ENCODE assay signal across 3 cellular contexts in the genomic region with DNA sequence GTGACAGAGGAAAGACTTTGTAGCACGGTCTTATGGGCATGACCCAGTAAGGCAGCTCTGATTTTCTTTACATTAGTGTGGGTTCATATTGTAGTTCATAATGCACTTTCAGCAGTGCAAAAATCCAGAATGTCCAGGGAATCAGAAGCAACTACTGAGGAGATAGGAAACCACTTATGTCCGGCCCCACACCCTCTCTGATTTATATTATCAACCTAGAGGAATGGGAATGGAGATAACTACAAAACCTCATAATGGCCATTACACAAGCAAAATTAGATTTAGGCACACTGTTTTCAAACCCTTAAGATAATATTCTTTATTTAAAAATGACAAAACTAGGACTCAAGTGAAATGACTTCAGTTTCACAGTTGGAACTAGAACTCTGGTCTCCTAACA.
TF ChIP-seq lines count a peak whose summit lies in the region.

No MANE protein-coding gene starts in this region.

TF ChIP-seq in SK-N-SH treated with all-trans-retinoic acid at 6 μM for 48 hours, 23 proteins besides CTCF, POLR2A, EP300 and RAD21:
- no peak for TF ChIP-seq TOX (CRISPR knock-in tag; IDR thresholded peaks at IDR 0.05; ENCODE audit: borderline replicate concordance)
- TF ChIP-seq ISL1 (CRISPR knock-in tag; IDR thresholded peaks at IDR 0.05) = peak; percentile 71

TF ChIP-seq in SK-N-SH, 30 proteins besides CTCF, POLR2A, EP300 and RAD21:
- TF ChIP-seq CHD2 (IDR thresholded peaks at IDR 0.05; ENCODE audit: low read length, partially characterized antibody) (no peak), FOSL2 (IDR thresholded peaks at IDR 0.05; ENCODE audit: borderline replicate concordance, low read depth) (no peak), ZBTB33 (IDR thresholded peaks at IDR 0.05; ENCODE audit: borderline replicate concordance, low read depth) (no peak), NRF1 (IDR thresholded peaks at IDR 0.05; ENCODE audit: low read depth, low read length) (no peak), TAF1 (IDR thresholded peaks at IDR 0.05; ENCODE audit: borderline replicate concordance, low read depth, low read length) (no peak), SMC3 (IDR thresholded peaks at IDR 0.05; ENCODE audit: low read depth, low read length) (no peak), RCOR1 (IDR thresholded peaks at IDR 0.05; ENCODE audit: low read length) (no peak), REST (IDR thresholded peaks at IDR 0.05; ENCODE audit: low read depth, low read length) (no peak), FOXM1 (IDR thresholded peaks at IDR 0.05; ENCODE audit: low read depth) (no peak), FOXJ3 (CRISPR knock-in tag; IDR thresholded peaks at IDR 0.05) (no peak), NFIC (IDR thresholded peaks at IDR 0.05; ENCODE audit: borderline replicate concordance) (no peak), MXI1 (IDR thresholded peaks at IDR 0.05; ENCODE audit: low read depth, low read length) (no peak), JUND (IDR thresholded peaks at IDR 0.05) (no peak)
- TF ChIP-seq, protein P1, sequence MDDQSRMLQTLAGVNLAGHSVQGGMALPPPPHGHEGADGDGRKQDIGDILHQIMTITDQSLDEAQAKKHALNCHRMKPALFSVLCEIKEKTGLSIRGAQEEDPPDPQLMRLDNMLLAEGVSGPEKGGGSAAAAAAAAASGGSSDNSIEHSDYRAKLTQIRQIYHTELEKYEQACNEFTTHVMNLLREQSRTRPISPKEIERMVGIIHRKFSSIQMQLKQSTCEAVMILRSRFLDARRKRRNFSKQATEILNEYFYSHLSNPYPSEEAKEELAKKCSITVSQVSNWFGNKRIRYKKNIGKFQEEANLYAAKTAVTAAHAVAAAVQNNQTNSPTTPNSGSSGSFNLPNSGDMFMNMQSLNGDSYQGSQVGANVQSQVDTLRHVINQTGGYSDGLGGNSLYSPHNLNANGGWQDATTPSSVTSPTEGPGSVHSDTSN (IDR thresholded peaks at IDR 0.05) = no peak
- TF ChIP-seq, protein P2, sequence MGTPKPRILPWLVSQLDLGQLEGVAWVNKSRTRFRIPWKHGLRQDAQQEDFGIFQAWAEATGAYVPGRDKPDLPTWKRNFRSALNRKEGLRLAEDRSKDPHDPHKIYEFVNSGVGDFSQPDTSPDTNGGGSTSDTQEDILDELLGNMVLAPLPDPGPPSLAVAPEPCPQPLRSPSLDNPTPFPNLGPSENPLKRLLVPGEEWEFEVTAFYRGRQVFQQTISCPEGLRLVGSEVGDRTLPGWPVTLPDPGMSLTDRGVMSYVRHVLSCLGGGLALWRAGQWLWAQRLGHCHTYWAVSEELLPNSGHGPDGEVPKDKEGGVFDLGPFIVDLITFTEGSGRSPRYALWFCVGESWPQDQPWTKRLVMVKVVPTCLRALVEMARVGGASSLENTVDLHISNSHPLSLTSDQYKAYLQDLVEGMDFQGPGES (IDR thresholded peaks at IDR 0.05; ENCODE audit: low read depth, low read length) = no peak
TF ChIP-seq in SK-N-SH: peak in this region for 0.

TF ChIP-seq in K562, 482 proteins besides CTCF, POLR2A, EP300 and RAD21:
- peak in 1 of 2 experiments; percentile 80; a peak in 2 of 4 replicates for TF ChIP-seq RCOR1 (IDR thresholded peaks at IDR 0.05; ENCODE audit: borderline replicate concordance in 1 of 2, low read depth in 2 of 2, low read length in 2 of 2)
- TF ChIP-seq POLR2G (IDR thresholded peaks at IDR 0.05; ENCODE audit: low read depth, low read length) = no peak
- TF ChIP-seq KDM1A (IDR thresholded peaks at IDR 0.05) = peak; percentile 63 to 66
- no peak for TF ChIP-seq ZFP1 (CRISPR knock-in tag; IDR thresholded peaks at IDR 0.05)
- TF ChIP-seq CBFA2T3 (IDR thresholded peaks at IDR 0.05) = 0 out of 2 replicates have a peak, but pooled peaks have one; percentile 19
